ENCODE assay signal across 16 cellular contexts in genomic region chr12:64731683-64732082, GRCh38. TPM values are rescaled to one million over a fixed set of nuclear protein-coding genes. Genes with fewer than 3 reads are reported as not detected.
A peak's percentile ranks its signal among the peaks of the same experiment; 100 is the strongest.
DNase-seq lines count a peak whose midpoint lies in the region; ATAC-seq and TF ChIP-seq lines count a peak whose summit lies in the region.
"Had no signal": no experiment of that assay in that cellular context is flagged by ENCODE, and none has a peak within 500 bp of the region (broad histone marks: within the 10 kb centered on the region; RNA-seq: fewer than 3 reads in every experiment).

No MANE protein-coding gene starts in this region.

- H3K27ac Mint-ChIP-seq in activated naive CD4-positive, alpha-beta T cell treated with anti-CD3 and anti-CD28 coated beads, Interleukin-2, amount 10 ng/mL, durations not matched to agents 7 days and 5 days: peak overlapping the region; percentile 93
- peak overlapping the region in 1 of 2 donors; percentile 53 for H3K27ac Mint-ChIP-seq in activated naive CD4-positive, alpha-beta T cell treated with anti-CD3 and anti-CD28 coated beads, Interleukin-2, amount 50 U/mL, for 72 hours
- H3K27ac Mint-ChIP-seq in T-helper 17 cell (peak overlapping the region; percentile 90), glutamatergic neuron (ENCODE audit: unreplicated experiment) (peak overlapping the region; percentile 95)
- H3K27ac Mint-ChIP-seq: H9 had no signal

- H4K91ac ChIP-seq in mesenchymal stem cell (ENCODE audit: low read length): no peak overlapping the region

- H3K79me1 ChIP-seq in mesenchymal stem cell (replicated peaks; ENCODE audit: low read length, poor library complexity, severe bottlenecking): no peaks in the 10 kb centered on the region

- ATAC-seq in activated naive CD4-positive, alpha-beta T cell treated with anti-CD3 and anti-CD28 coated beads, Interleukin-2, amount 50 U/mL, for 72 hours: no peak
- ATAC-seq in T-helper 17 cell: no peak
- no peak for ATAC-seq in psoas muscle
- ATAC-seq: CD8-positive, alpha-beta T cell had no signal

- no peak overlapping the region for H3K4me3 Mint-ChIP-seq in activated naive CD4-positive, alpha-beta T cell treated with anti-CD3 and anti-CD28 coated beads, Interleukin-2, amount 10 ng/mL, durations not matched to agents 7 days and 5 days
- no peak overlapping the region for H3K4me3 Mint-ChIP-seq in T-helper 17 cell
- H3K4me3 Mint-ChIP-seq in glutamatergic neuron (ENCODE audit: unreplicated experiment): no peak overlapping the region
- H3K4me3 Mint-ChIP-seq: CD8-positive, alpha-beta T cell; H9 had no signal

- H3K27me3 ChIP-seq in spleen (replicated peaks in 1 of 7) (no peaks in the 10 kb centered on the region), mesenchymal stem cell (ENCODE audit: control insufficient read depth in 1 of 2, insufficient read depth in 1 of 2, low read length in 2 of 2) (no peaks in the 10 kb centered on the region), psoas muscle (ENCODE audit: insufficient read depth in 3 of 3, low read length in 2 of 3) (no peaks in the 10 kb centered on the region)

- no peak overlapping the region for H3K4ac ChIP-seq in mesenchymal stem cell (ENCODE audit: low read depth in 1 of 2, low read length in 2 of 2)

- H2BK120ac ChIP-seq in mesenchymal stem cell (ENCODE audit: low read depth, low read length): no peak overlapping the region

- H4K8ac ChIP-seq in mesenchymal stem cell (ENCODE audit: low read length): no peak overlapping the region

- intact Hi-C loops in spleen (cut with DNase I; ENCODE audit: low total_unique reads): no loop called here
- intact Hi-C loops in psoas muscle (cut with DNase I): loop anchor here in 1 of 2 donors (10.0 kb wide), 1 partner anchor 307 kb away; no protein-coding TSS in a partner anchor

- no peak overlapping the region for H2BK12ac ChIP-seq in mesenchymal stem cell (ENCODE audit: low read length in 2 of 2)

- H2BK15ac ChIP-seq in mesenchymal stem cell (ENCODE audit: low read depth, poor library complexity, severe bottlenecking): no peak overlapping the region

- peak overlapping the region in 5 of 8 donors; percentile 66 to 84 (median 76) for H3K27ac ChIP-seq in spleen
- no peak overlapping the region for H3K27ac ChIP-seq in mesenchymal stem cell (ENCODE audit: low read length, poor library complexity, severe bottlenecking)
- H3K27ac ChIP-seq in psoas muscle: no peak overlapping the region

- DNase-seq in activated naive CD4-positive, alpha-beta T cell treated with anti-CD3 and anti-CD28 coated beads, Interleukin-2, amount 10 ng/mL, durations not matched to agents 7 days and 5 days: no peak
- no peak for DNase-seq in activated naive CD4-positive, alpha-beta T cell treated with anti-CD3 and anti-CD28 coated beads, Interleukin-2, amount 50 U/mL, for 72 hours (ENCODE audit: low spot score in 2 of 2)
- DNase-seq in T-helper 17 cell (no peak), glutamatergic neuron (no peak), spleen (no peak), mesenchymal stem cell (no peak), psoas muscle (no peak)
- DNase-seq in activated CD4-positive, CD25-positive, alpha-beta regulatory T cell (lab: John Stamatoyannopoulos, UW): no peak
- DNase-seq: ACHN; C1 segment of cervical spinal cord; Caco-2; CD8-positive, alpha-beta T cell; DND-41; GDM1; GOT3; H9 had no signal

- peaks cover 3 to 88% (median 38%) of the 10 kb centered on the region in 6 donors for H3K36me3 ChIP-seq in spleen
- H3K36me3 ChIP-seq in mesenchymal stem cell (ENCODE audit: control insufficient read depth in 1 of 2, insufficient read depth in 2 of 2, low read depth in 1 of 2, low read length in 2 of 2): peaks cover 10 to 88% of the 10 kb centered on the region in 2 experiments
- H3K36me3 ChIP-seq in psoas muscle (ENCODE audit: insufficient read depth in 1 of 2, low read depth in 1 of 2): peaks cover 7 to 52% of the 10 kb centered on the region in 2 donors

- no peak overlapping the region for H2BK5ac ChIP-seq in mesenchymal stem cell (ENCODE audit: low read depth, low read length, poor library complexity, severe bottlenecking)

- H3K4me1 Mint-ChIP-seq in activated naive CD4-positive, alpha-beta T cell treated with anti-CD3 and anti-CD28 coated beads, Interleukin-2, amount 10 ng/mL, durations not matched to agents 7 days and 5 days: peaks cover 27% of the 10 kb centered on the region
- peaks cover 14% of the 10 kb centered on the region for H3K4me1 Mint-ChIP-seq in T-helper 17 cell
- H3K4me1 Mint-ChIP-seq in glutamatergic neuron (ENCODE audit: low read depth, unreplicated experiment): peaks cover 49% of the 10 kb centered on the region
- H3K4me1 Mint-ChIP-seq: H9 had no signal

- no peaks in the 10 kb centered on the region for H3K27me3 Mint-ChIP-seq in activated naive CD4-positive, alpha-beta T cell treated with anti-CD3 and anti-CD28 coated beads, Interleukin-2, amount 10 ng/mL, durations not matched to agents 7 days and 5 days
- H3K27me3 Mint-ChIP-seq in T-helper 17 cell: no peaks in the 10 kb centered on the region
- H3K27me3 Mint-ChIP-seq in glutamatergic neuron (ENCODE audit: unreplicated experiment): peaks cover 6% of the 10 kb centered on the region

- H3K9me3 ChIP-seq in T-helper 17 cell (ENCODE audit: control insufficient read depth, low read length, poor library complexity, severe bottlenecking): no peaks in the 10 kb centered on the region
- no peaks in the 10 kb centered on the region for H3K9me3 ChIP-seq in spleen
- no peaks in the 10 kb centered on the region for H3K9me3 ChIP-seq in mesenchymal stem cell (ENCODE audit: control insufficient read depth, low read length)
- no peaks in the 10 kb centered on the region for H3K9me3 ChIP-seq in psoas muscle
- H3K9me3 ChIP-seq: Caco-2 had no signal

- WGBS in spleen, 5 donors: 97 to 99% (median 98%) methylated on average over 4 of the region's 4 CpGs
- 86% methylated on average over 2 of the region's 4 CpGs for WGBS in mesenchymal stem cell
- 96 to 99% (median 97%) methylated on average over 4 of the region's 4 CpGs for WGBS in psoas muscle, 3 donors

- H2AFZ ChIP-seq in mesenchymal stem cell (ENCODE audit: low read depth, low read length): no peak overlapping the region

- H3K36me3 Mint-ChIP-seq in activated naive CD4-positive, alpha-beta T cell treated with anti-CD3 and anti-CD28 coated beads, Interleukin-2, amount 10 ng/mL, durations not matched to agents 7 days and 5 days: peaks cover 52% of the 10 kb centered on the region
- H3K36me3 Mint-ChIP-seq in activated naive CD4-positive, alpha-beta T cell treated with anti-CD3 and anti-CD28 coated beads, Interleukin-2, amount 50 U/mL, for 72 hours: peaks cover 8 to 10% of the 10 kb centered on the region in 2 donors
- H3K36me3 Mint-ChIP-seq in T-helper 17 cell (ENCODE audit: low read depth) (peaks cover 5% of the 10 kb centered on the region), glutamatergic neuron (ENCODE audit: unreplicated experiment) (no peaks in the 10 kb centered on the region)

- TF ChIP-seq CTCF in glutamatergic neuron (IDR thresholded peaks at IDR 0.05; ENCODE audit: partially characterized antibody, unreplicated experiment) (no peak), spleen (IDR thresholded peaks at IDR 0.05 in 8 of 11, conservative IDR thresholded peaks at IDR 0.05 in 3 of 11) (no peak), psoas muscle (IDR thresholded peaks at IDR 0.05) (no peak)

- no peak overlapping the region for H3K23ac ChIP-seq in mesenchymal stem cell (ENCODE audit: low read length in 2 of 2)

- H3K4me2 ChIP-seq in mesenchymal stem cell (ENCODE audit: low read length, poor library complexity, severe bottlenecking): no peak overlapping the region

- CTCF ChIA-PET in activated naive CD4-positive, alpha-beta T cell treated with anti-CD3 and anti-CD28 coated beads, Interleukin-2, amount 10 ng/mL, durations not matched to agents 7 days and 5 days (lab: Charles Lee): no interaction called here

- no peak overlapping the region for H3K14ac ChIP-seq in mesenchymal stem cell (ENCODE audit: low read length in 2 of 2)

- H2AK5ac ChIP-seq in mesenchymal stem cell (ENCODE audit: low read length, severe bottlenecking): no peak overlapping the region

- no peak overlapping the region for H3K18ac ChIP-seq in mesenchymal stem cell (ENCODE audit: low read depth in 1 of 2, low read length in 2 of 2)

- no peaks in the 10 kb centered on the region for H3K9me3 Mint-ChIP-seq in activated naive CD4-positive, alpha-beta T cell treated with anti-CD3 and anti-CD28 coated beads, Interleukin-2, amount 10 ng/mL, durations not matched to agents 7 days and 5 days
- H3K9me3 Mint-ChIP-seq in activated naive CD4-positive, alpha-beta T cell treated with anti-CD3 and anti-CD28 coated beads, Interleukin-2, amount 50 U/mL, for 72 hours: no peaks in the 10 kb centered on the region
- peaks cover 5% of the 10 kb centered on the region for H3K9me3 Mint-ChIP-seq in glutamatergic neuron (ENCODE audit: unreplicated experiment)
- H3K9me3 Mint-ChIP-seq: CD8-positive, alpha-beta T cell; H9 had no signal

- H3K9ac ChIP-seq in mesenchymal stem cell (ENCODE audit: low read length): no peak overlapping the region

- peaks cover 8 to 25% (median 21%) of the 10 kb centered on the region in 6 donors for H3K4me1 ChIP-seq in spleen
- H3K4me1 ChIP-seq in mesenchymal stem cell (ENCODE audit: control insufficient read depth, insufficient read depth, low read depth, low read length): peaks cover 2% of the 10 kb centered on the region
- H3K4me1 ChIP-seq in psoas muscle: peaks cover 9% of the 10 kb centered on the region
- H3K4me1 ChIP-seq: Caco-2 had no signal

- TF ChIP-seq POLR2A in spleen (IDR thresholded peaks at IDR 0.05): no peak

- H3K4me3 ChIP-seq in spleen (no peak overlapping the region), mesenchymal stem cell (ENCODE audit: insufficient read depth in 1 of 2, low read depth in 1 of 2, low read length in 2 of 2) (no peak overlapping the region), psoas muscle (no peak overlapping the region)

RNA-seq across cellular contexts. Expression of gene GNS, which starts 27.5 kb away (rescaled TPM):
- total RNA-seq in activated naive CD4-positive, alpha-beta T cell treated with anti-CD3 and anti-CD28 coated beads, Interleukin-2, amount 50 U/mL, for 72 hours: 10 to 100 TPM; 21.5 to 26.8 TPM
- total RNA-seq in T-helper 17 cell (10 to 100 TPM; 21.0 to 22.4 TPM), glutamatergic neuron (ENCODE audit: unreplicated experiment) (145 TPM), spleen (100 to 1,000 TPM in 6 of 7 donors, 10 to 100 TPM in 1; 99.4 to 154 (median 130) TPM), psoas muscle (10 to 100 TPM; 36.5 to 55.3 (median 40.9) TPM)
- polyA plus RNA-seq in spleen (10 to 100 TPM in 2 of 3 donors, 1 to 10 TPM in 1; 8.3 to 17.1 (median 13.8) TPM), psoas muscle (10 to 100 TPM; 18.7 to 32.5 (median 22.8) TPM)
- polyA plus RNA-seq in mesenchymal stem cell (2013, experiment 1 of 2): 145 TPM
- 145 TPM for polyA plus RNA-seq in mesenchymal stem cell (2013, experiment 2 of 2)

Comparison
In these comparisons a context has a peak if more than half of its experiments do, and no peak if none do; other contexts are left out.
1. H3K27ac ChIP-seq: peak in spleen (5 of 8); none in mesenchymal stem cell (single experiment) and psoas muscle (single experiment).